In genomic region chr2:127407091-127407490, GRCh38 we compare ENCODE assay signal across 11 cellular contexts. TPM values are rescaled to one million over a fixed set of nuclear protein-coding genes. Genes with fewer than 3 reads are reported as not detected.
DNase-seq lines count a peak whose midpoint lies in the region; ATAC-seq, FAIRE-seq and TF ChIP-seq lines count a peak whose summit lies in the region.
"Had no signal": no experiment of that assay in that cellular context is flagged by ENCODE, and none has a peak within 500 bp of the region (broad histone marks: within the 10 kb centered on the region; RNA-seq: fewer than 3 reads in every experiment).

No MANE protein-coding gene starts in this region.

- peak overlapping the region; percentile 59 for H3K27ac ChIP-seq in HepG2 (ENCODE audit: extremely low read length, insufficient read depth, low read length)
- H3K27ac ChIP-seq in right lobe of liver = peak overlapping the region in 1 of 3 donors; percentile 69
- H3K27ac ChIP-seq in vagina = peak overlapping the region; percentile 96
- H3K27ac ChIP-seq: BLaER1 had no signal

- H3K79me2 ChIP-seq in HepG2 (ENCODE audit: insufficient read depth, low read length) = no peaks in the 10 kb centered on the region

- no peak for DNase-seq in HepG2 (ENCODE audit: low spot score)
- no peak for DNase-seq in right lobe of liver
- DNase-seq in nephron progenitor cell = no peak
- DNase-seq in vagina (ENCODE audit: extremely low spot score in 2 of 2) = peak in 1 of 2 donors; percentile 85
- no peak for DNase-seq in anterior cingulate cortex (lab: John Stamatoyannopoulos, UW)
- DNase-seq in NCI-H146 treated with DMSO at 0.1 percent for 48 hours (lab: John Stamatoyannopoulos, UW; ENCODE audit: unreplicated experiment) = no peak
- DNase-seq: spleen; stimulated activated naive CD4-positive, alpha-beta T cell treated with Interleukin-2 at 50 U/mL for 16 hours had no signal

- H3K4me3 ChIP-seq in HepG2 (replicated peaks in 1 of 3; ENCODE audit: insufficient read depth in 1 of 3, low read depth in 2 of 3, low read length in 3 of 3) = no peak overlapping the region
- H3K4me3 ChIP-seq in right lobe of liver = no peak overlapping the region
- no peak overlapping the region for H3K4me3 ChIP-seq in vagina

- TF ChIP-seq POLR2A in HepG2 (IDR thresholded peaks at IDR 0.05; ENCODE audit: insufficient read depth in 1 of 2, low read depth in 2 of 2, low read length in 2 of 2) = no peak
- no peak for TF ChIP-seq POLR2A in right lobe of liver (IDR thresholded peaks at IDR 0.05)
- TF ChIP-seq POLR2A in vagina (IDR thresholded peaks at IDR 0.05) = no peak

- H3K36me3 Mint-ChIP-seq in brain = no peaks in the 10 kb centered on the region
- H3K36me3 Mint-ChIP-seq in nephron progenitor cell (ENCODE audit: low read depth) = no peaks in the 10 kb centered on the region

- H3K9me3 ChIP-seq in HepG2 (ENCODE audit: low read length) (no peaks in the 10 kb centered on the region), right lobe of liver (no peaks in the 10 kb centered on the region), vagina (no peaks in the 10 kb centered on the region)
- H3K9me3 ChIP-seq: spleen had no signal

- FAIRE-seq in HepG2 (lab: Jason Lieb, UNC) = no peak

- POLR2A ChIA-PET in HepG2 (lab: Yijun Ruan, JAX) = interaction anchor here (1.1 to 2.3 kb wide), 8 partner anchors 8 to 48 kb away, joined by 3 to 48 read pairs (median 7); partner anchors contain the start of gene PROC

- TF ChIP-seq CTCF in HepG2 (CRISPR knock-in tag; IDR thresholded peaks at IDR 0.05) = no peak
- TF ChIP-seq CTCF in right lobe of liver (IDR thresholded peaks at IDR 0.05) = no peak
- TF ChIP-seq CTCF in brain (conservative IDR thresholded peaks at IDR 0.05) = no peak
- TF ChIP-seq CTCF in nephron progenitor cell (IDR thresholded peaks at IDR 0.05) = no peak
- no peak for TF ChIP-seq CTCF in vagina (IDR thresholded peaks at IDR 0.05)

- no peak for TF ChIP-seq RAD21 in HepG2 (CRISPR knock-in tag; IDR thresholded peaks at IDR 0.05)

- H3K27me3 ChIP-seq in HepG2 (ENCODE audit: control insufficient read depth in 1 of 2, insufficient read depth in 2 of 2, low read length in 2 of 2) = no peaks in the 10 kb centered on the region
- no peaks in the 10 kb centered on the region for H3K27me3 ChIP-seq in right lobe of liver
- no peaks in the 10 kb centered on the region for H3K27me3 ChIP-seq in vagina
- H3K27me3 ChIP-seq: BLaER1, spleen had no signal

- no TSS peak for BruUV-seq in HepG2 (replicated peaks; lab: Mats Ljungman, UMichigan)

- H3K27me3 Mint-ChIP-seq in brain (peaks cover 5% of the 10 kb centered on the region), nephron progenitor cell (ENCODE audit: low read depth, poor library complexity) (no peaks in the 10 kb centered on the region)

- peak overlapping the region in 3 of 5 experiments; percentile 48 to 79 (median 70) for H3K27ac Mint-ChIP-seq in brain
- no peak overlapping the region for H3K27ac Mint-ChIP-seq in nephron progenitor cell

- peaks cover 44% of the 10 kb centered on the region for H3K4me1 Mint-ChIP-seq in brain
- peaks cover 32% of the 10 kb centered on the region for H3K4me1 Mint-ChIP-seq in nephron progenitor cell

- CTCF ChIA-PET in HepG2 (lab: Yijun Ruan, JAX; ENCODE audit: low intra/inter-chr PET ratio, low total read pairs) = no interaction called here

- peaks cover 58% of the 10 kb centered on the region for H3K4me1 ChIP-seq in HepG2 (ENCODE audit: insufficient read depth, low read length)
- H3K4me1 ChIP-seq in right lobe of liver = peaks cover 0 to 29% (median 11%) of the 10 kb centered on the region in 4 donors
- peaks cover 25% of the 10 kb centered on the region for H3K4me1 ChIP-seq in vagina

- H3K9ac ChIP-seq in HepG2 (ENCODE audit: insufficient read depth, low read depth, low read length) = 0 out of 2 replicates have a peak overlapping the region, but pooled peaks have one; percentile 39
- H3K9ac ChIP-seq: BLaER1 had no signal

- H2AFZ ChIP-seq in HepG2 (ENCODE audit: low read length) = no peak overlapping the region

- ATAC-seq in HepG2 (no peak), right lobe of liver (no peak), HG03520 (IDR thresholded peaks at IDR 0.05; ENCODE audit: unreplicated experiment) (no peak)

- H4K20me1 ChIP-seq in HepG2 (ENCODE audit: insufficient read depth, low read length) = no peaks in the 10 kb centered on the region
- H4K20me1 ChIP-seq: BLaER1 had no signal

- intact Hi-C loops in HepG2 (cut with micrococcal nuclease; ENCODE audit: unreplicated experiment) = no loop called here
- intact Hi-C loops in right lobe of liver (cut with DNase I) = no loop called here
- intact Hi-C loops in vagina (cut with DNase I) = no loop called here

- in situ Hi-C loops in HepG2 (cut with HindIII; ENCODE audit: extremely low pct_ligation_motif_present, low pct_unique_long_range_greater_than_20kb) = no loop called here

- H3K4me3 Mint-ChIP-seq in brain = peak overlapping the region; percentile 18 to 65 (median 45)
- peak overlapping the region; percentile 68 for H3K4me3 Mint-ChIP-seq in nephron progenitor cell

- TF ChIP-seq EP300 in HepG2 (IDR thresholded peaks at IDR 0.05; ENCODE audit: low read depth in 2 of 2, low read length in 2 of 2) = no peak
- no peak for TF ChIP-seq EP300 in HepG2 (CRISPR knock-in tag; IDR thresholded peaks at IDR 0.05; ENCODE audit: borderline replicate concordance)

- H3K4me2 ChIP-seq in HepG2 (ENCODE audit: low read depth, low read length) = peak overlapping the region; percentile 54; the same call in 1 of the 2 replicates

- WGBS in HepG2 (ENCODE audit: low lambda C conversion rate) = 94% methylated on average over 9 of the region's 9 CpGs
- WGBS in right lobe of liver (ENCODE audit: insufficient coverage, low coverage, low lambda C conversion rate, missing lambda C conversion rate) = 90% methylated on average over 2 of the region's 9 CpGs

- H3K9me3 Mint-ChIP-seq in brain = peaks cover 0 to 9% (median 0%) of the 10 kb centered on the region in 5 experiments
- no peaks in the 10 kb centered on the region for H3K9me3 Mint-ChIP-seq in nephron progenitor cell

- H3K36me3 ChIP-seq in HepG2 (replicated peaks in 1 of 2; ENCODE audit: control insufficient read depth in 1 of 2, insufficient read depth in 2 of 2, low read length in 2 of 2) (no peaks in the 10 kb centered on the region), right lobe of liver (no peaks in the 10 kb centered on the region), vagina (no peaks in the 10 kb centered on the region)
- H3K36me3 ChIP-seq: BLaER1, spleen had no signal

RNA-seq across cellular contexts. Expression of gene PROC, which starts 11.1 kb away (rescaled TPM):
- 52.1 and 134 TPM in 2 replicates for total RNA-seq in HepG2 (2016; rRNA removed; fragmentation: Illumina TruSeq; extraction: Trizol)
- 19.2 and 23.2 TPM in 2 replicates for total RNA-seq in HepG2 (2016; cell fraction: cytosol; rRNA removed; fragmentation: Illumina TruSeq; extraction: Trizol; ENCODE audit: low read depth)
- total RNA-seq in HepG2 (2016; cell fraction: insoluble cytoplasmic fraction; rRNA removed; fragmentation: Illumina TruSeq; extraction: Trizol) = 49.9 and 134 TPM in 2 replicates
- total RNA-seq in HepG2 (2016; cell fraction: membrane; rRNA removed; fragmentation: Illumina TruSeq; extraction: Trizol) = 37.4 and 38.6 TPM in 2 replicates
- total RNA-seq in HepG2 (2016; cell fraction: nucleus; rRNA removed; fragmentation: Illumina TruSeq; extraction: Trizol) = 166 and 178 TPM in 2 replicates
- polyA plus RNA-seq in HepG2 (2011; rRNA removed) = 185 and 266 TPM in 2 replicates
- 113 and 166 TPM in 2 replicates for polyA plus RNA-seq in HepG2 (2011; cell fraction: cytosol; rRNA removed)
- 1,267 and 1,304 TPM in 2 replicates for polyA plus RNA-seq in HepG2 (2011; cell fraction: nucleus; rRNA removed)
- 232 and 321 TPM in 2 replicates for polyA plus RNA-seq in HepG2 (2012)
- 17.2 and 19.9 TPM in 2 replicates for polyA plus RNA-seq in HepG2 (2016; cell fraction: cytosol; fragmentation: Illumina TruSeq; extraction: Trizol; ENCODE audit: low read depth)
- 48.9 and 49.8 TPM in 2 replicates for polyA plus RNA-seq in HepG2 (2016; cell fraction: insoluble cytoplasmic fraction; fragmentation: Illumina TruSeq; extraction: Trizol; ENCODE audit: low read depth)
- 22.9 and 24.9 TPM in 2 replicates for polyA plus RNA-seq in HepG2 (2016; cell fraction: membrane; fragmentation: Illumina TruSeq; extraction: Trizol; ENCODE audit: low read depth)
- polyA plus RNA-seq in HepG2 (2016; cell fraction: nucleus; fragmentation: Illumina TruSeq; extraction: Trizol; ENCODE audit: insufficient read depth, low read depth) = 354 and 380 TPM in 2 replicates
- polyA minus RNA-seq in HepG2 (2011; rRNA and poly(A)+ RNA removed; ENCODE audit: low replicate concordance) = 241 TPM in 1 of 2 replicates, not detected in the other
- 64.7 and 65.5 TPM in 2 replicates for polyA minus RNA-seq in HepG2 (2011; cell fraction: cytosol; rRNA and poly(A)+ RNA removed)
- polyA minus RNA-seq in HepG2 (2011; cell fraction: nucleus; rRNA and poly(A)+ RNA removed) = 172 and 188 TPM in 2 replicates
- total RNA-seq in right lobe of liver = 100 to 1,000 TPM; 224 to 447 (median 319) TPM
- polyA plus RNA-seq in brain (ENCODE audit: insufficient read depth, low read depth, low replicate concordance) = 0.59 TPM
- total RNA-seq in vagina = not detected
- total RNA-seq: spleen had no signal

RNA-seq across cellular contexts. Expression of gene MAP3K2, which starts 19.3 kb away (rescaled TPM):
- 37.2 and 56.1 TPM in 2 replicates for total RNA-seq in HepG2 (2016; rRNA removed; fragmentation: Illumina TruSeq; extraction: Trizol)
- 12.9 and 13.4 TPM in 2 replicates for total RNA-seq in HepG2 (2016; cell fraction: cytosol; rRNA removed; fragmentation: Illumina TruSeq; extraction: Trizol; ENCODE audit: low read depth)
- 35.8 and 54.1 TPM in 2 replicates for total RNA-seq in HepG2 (2016; cell fraction: insoluble cytoplasmic fraction; rRNA removed; fragmentation: Illumina TruSeq; extraction: Trizol)
- total RNA-seq in HepG2 (2016; cell fraction: membrane; rRNA removed; fragmentation: Illumina TruSeq; extraction: Trizol) = 28.2 and 32.6 TPM in 2 replicates
- total RNA-seq in HepG2 (2016; cell fraction: nucleus; rRNA removed; fragmentation: Illumina TruSeq; extraction: Trizol) = 37.4 and 42.1 TPM in 2 replicates
- 11.2 and 12.2 TPM in 2 replicates for polyA plus RNA-seq in HepG2 (2011; rRNA removed)
- 5.1 and 7.6 TPM in 2 replicates for polyA plus RNA-seq in HepG2 (2011; cell fraction: cytosol; rRNA removed)
- polyA plus RNA-seq in HepG2 (2011; cell fraction: nucleus; rRNA removed) = 18.1 and 21.8 TPM in 2 replicates
- 11.5 and 11.7 TPM in 2 replicates for polyA plus RNA-seq in HepG2 (2012)
- 0.44 and 0.68 TPM in 2 replicates for polyA plus RNA-seq in HepG2 (2016; cell fraction: cytosol; fragmentation: Illumina TruSeq; extraction: Trizol; ENCODE audit: low read depth)
- polyA plus RNA-seq in HepG2 (2016; cell fraction: insoluble cytoplasmic fraction; fragmentation: Illumina TruSeq; extraction: Trizol; ENCODE audit: low read depth) = 14.1 and 15.7 TPM in 2 replicates
- 3.3 and 3.5 TPM in 2 replicates for polyA plus RNA-seq in HepG2 (2016; cell fraction: membrane; fragmentation: Illumina TruSeq; extraction: Trizol; ENCODE audit: low read depth)
- 28.7 and 30.7 TPM in 2 replicates for polyA plus RNA-seq in HepG2 (2016; cell fraction: nucleus; fragmentation: Illumina TruSeq; extraction: Trizol; ENCODE audit: insufficient read depth, low read depth)
- polyA minus RNA-seq in HepG2 (2011; rRNA and poly(A)+ RNA removed; ENCODE audit: low replicate concordance) = 20.5 and 26.7 TPM in 2 replicates
- 43.5 and 45.0 TPM in 2 replicates for polyA minus RNA-seq in HepG2 (2011; cell fraction: cytosol; rRNA and poly(A)+ RNA removed)
- polyA minus RNA-seq in HepG2 (2011; cell fraction: nucleus; rRNA and poly(A)+ RNA removed) = 46.0 and 46.6 TPM in 2 replicates
- 10 to 100 TPM; 28.6 to 45.1 (median 39.8) TPM for total RNA-seq in right lobe of liver
- polyA plus RNA-seq in brain (ENCODE audit: insufficient read depth, low read depth, low replicate concordance) = 3.3 TPM
- 36.6 TPM for total RNA-seq in vagina

Comparison
In these comparisons a context has a peak if more than half of its experiments do, and no peak if none do; other contexts are left out.
1. RNA of gene PROC, which starts 11.1 kb away (total RNA-seq): 224 to 447 TPM in right lobe of liver and 19.2 to 178 TPM in HepG2; not detected in vagina (single experiment); every median in the first group is over 10 times any median in the second.